ENCODE assay signal across 10 cellular contexts in the genomic region with DNA sequence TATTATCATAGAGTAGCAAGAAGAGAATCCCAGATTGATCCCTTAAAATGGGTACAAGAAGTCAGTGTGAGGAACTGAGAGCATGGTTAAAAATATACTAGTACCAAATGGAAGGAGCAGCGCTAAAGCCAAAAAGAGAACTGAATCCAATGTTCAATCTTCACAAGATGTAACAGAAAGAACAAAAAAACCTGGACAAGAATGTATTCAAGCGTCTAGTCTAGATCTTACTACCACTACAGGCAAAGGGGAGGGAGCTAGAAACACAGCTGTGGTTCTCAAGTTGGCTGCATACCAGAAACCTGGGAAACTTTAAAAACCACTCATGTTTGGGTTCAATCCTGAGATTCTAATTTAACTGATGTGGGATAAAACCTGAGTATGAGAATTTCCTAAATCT. TPM values are rescaled to one million over a fixed set of nuclear protein-coding genes. Genes with fewer than 3 reads are reported as not detected.
DNase-seq lines count a peak whose midpoint lies in the region; ATAC-seq and TF ChIP-seq lines count a peak whose summit lies in the region.
"Had no signal": no experiment of that assay in that cellular context is flagged by ENCODE, and none has a peak within 500 bp of the region (broad histone marks: within the 10 kb centered on the region; RNA-seq: fewer than 3 reads in every experiment).

No MANE protein-coding gene starts in this region.

- H3K4me3 ChIP-seq in GM12865 (ENCODE audit: low read depth, low read length) (no peak overlapping the region), fibroblast of villous mesenchyme (ENCODE audit: low read depth, low read length) (no peak overlapping the region)
- H3K4me3 ChIP-seq: PC-9 had no signal

- TF ChIP-seq CTCF in GM12865 (IDR thresholded peaks at IDR 0.05; ENCODE audit: insufficient read depth, low read depth, low read length, missing control alignments), result no peak
- TF ChIP-seq CTCF in fibroblast of villous mesenchyme (IDR thresholded peaks at IDR 0.05; ENCODE audit: insufficient read depth, low read depth, low read length), result no peak

- ATAC-seq in GM21529 (IDR thresholded peaks at IDR 0.05; ENCODE audit: unreplicated experiment) (peak; percentile 85), HG03558 (IDR thresholded peaks at IDR 0.05; ENCODE audit: extremely low read depth, unreplicated experiment) (peak; percentile 57), HG02571 (IDR thresholded peaks at IDR 0.05; ENCODE audit: unreplicated experiment) (no peak), GM19463 (IDR thresholded peaks at IDR 0.05; ENCODE audit: unreplicated experiment) (no peak), GM21825 (IDR thresholded peaks at IDR 0.05; ENCODE audit: unreplicated experiment) (no peak)
- ATAC-seq in stimulated activated naive CD8-positive, alpha-beta T cell treated with anti-CD3 and anti-CD28 coated beads, Interleukin-15, Interleukin-2, amounts not matched to agents 100 U/mL and 50 U/mL, for 24 hours, result no peak

- DNase-seq in GM12865 (ENCODE audit: low read depth) (peak; percentile 54), fibroblast of villous mesenchyme (ENCODE audit: low read depth) (peak; percentile 7)
- DNase-seq in stimulated activated naive CD8-positive, alpha-beta T cell treated with anti-CD3 and anti-CD28 coated beads, Interleukin-15, Interleukin-2, amounts not matched to agents 100 U/mL and 50 U/mL, for 24 hours, result no peak
- DNase-seq: NCI-H1436, PC-9 had no signal

RNA-seq across cellular contexts. Expression of gene PIAS2, which starts 57.5 kb away (rescaled TPM):
- 26.4 and 32.0 TPM in 2 replicates for total RNA-seq in fibroblast of villous mesenchyme

RNA-seq across cellular contexts. Expression of gene KATNAL2, which starts 57.5 kb away (rescaled TPM):
- 1.3 and 2.9 TPM in 2 replicates for total RNA-seq in fibroblast of villous mesenchyme

Comparison
In these comparisons a context has a peak if more than half of its experiments do, and no peak if none do; other contexts are left out.
1. ATAC-seq: peak in GM21529 (single experiment) and HG03558 (single experiment); none in HG02571 (single experiment), GM19463 (single experiment), GM21825 (single experiment) and stimulated activated naive CD8-positive, alpha-beta T cell treated with anti-CD3 and anti-CD28 coated beads, Interleukin-15, Interleukin-2, amounts not matched to agents 100 U/mL and 50 U/mL, for 24 hours (single experiment).